1 cellular context compared by ENCODE assay signal in genomic region chr19:6087074-6087506, GRCh38.
TF ChIP-seq lines count a peak whose summit lies in the region.

No MANE protein-coding gene starts in this region.

TF ChIP-seq in K562, 482 proteins besides CTCF, POLR2A, EP300 and RAD21 (continued from another document and continues in another):
- TF ChIP-seq ZNF707 (CRISPR knock-in tag; conservative IDR thresholded peaks at IDR 0.05) (no peak), NR2C2 (CRISPR knock-in tag; IDR thresholded peaks at IDR 0.05) (no peak), NR2C2 (tag; IDR thresholded peaks at IDR 0.05) (peak; percentile 9; the same call in 1 of the 2 replicates), MCM5 (IDR thresholded peaks at IDR 0.05; ENCODE audit: low read depth) (no peak), NR1H2 (CRISPR knock-in tag; IDR thresholded peaks at IDR 0.05) (no peak), SNAPC5 (CRISPR knock-in tag; IDR thresholded peaks at IDR 0.05) (no peak), GABPA (tag; conservative IDR thresholded peaks at IDR 0.05; ENCODE audit: low read depth) (no peak), NELFE (IDR thresholded peaks at IDR 0.05; ENCODE audit: insufficient read depth, insufficient read length) (no peak), MYNN (IDR thresholded peaks at IDR 0.05) (no peak), MYNN (CRISPR knock-in tag; IDR thresholded peaks at IDR 0.05) (no peak), RAD51 (IDR thresholded peaks at IDR 0.05; ENCODE audit: borderline replicate concordance, low read depth) (0 out of 2 replicates have a peak, but pooled peaks have one; percentile 6), NR3C1 (CRISPR knock-in tag; IDR thresholded peaks at IDR 0.05) (no peak), BCOR (IDR thresholded peaks at IDR 0.05) (no peak), E2F4 (CRISPR knock-in tag; IDR thresholded peaks at IDR 0.05; ENCODE audit: low read depth) (no peak), ZNF24 (IDR thresholded peaks at IDR 0.05) (no peak), EZH2 (IDR thresholded peaks at IDR 0.05; ENCODE audit: borderline replicate concordance, low read depth, low read length) (no peak), U2AF1 (optimal IDR thresholded peaks at IDR 0.05; ENCODE audit: low read depth, low read length) (no peak), HMG20B (CRISPR knock-in tag; IDR thresholded peaks at IDR 0.05) (no peak), MEF2A (IDR thresholded peaks at IDR 0.05; ENCODE audit: control insufficient read depth, low read depth, low read length) (no peak), ZNF407 (IDR thresholded peaks at IDR 0.05; ENCODE audit: low read depth) (no peak), ZNF212 (CRISPR knock-in tag; IDR thresholded peaks at IDR 0.05) (no peak), BCLAF1 (IDR thresholded peaks at IDR 0.05; ENCODE audit: borderline replicate concordance in 1 of 2, control insufficient read depth in 1 of 2, low read depth in 2 of 2, low read length in 1 of 2) (no peak), TEAD4 (IDR thresholded peaks at IDR 0.05; ENCODE audit: low read length) (peak; percentile 7; the same call in 1 of the 2 replicates), TEAD4 (CRISPR knock-in tag; IDR thresholded peaks at IDR 0.05; ENCODE audit: borderline replicate concordance) (no peak), HES1 (IDR thresholded peaks at IDR 0.05; ENCODE audit: low read depth) (no peak), EWSR1 (IDR thresholded peaks at IDR 0.05; ENCODE audit: borderline replicate concordance, low read depth, partially characterized antibody) (no peak), ZNF79 (CRISPR knock-in tag; IDR thresholded peaks at IDR 0.05; ENCODE audit: low read depth) (no peak), MTA3 (IDR thresholded peaks at IDR 0.05; ENCODE audit: borderline replicate concordance) (no peak)
- TF ChIP-seq, protein P1, sequence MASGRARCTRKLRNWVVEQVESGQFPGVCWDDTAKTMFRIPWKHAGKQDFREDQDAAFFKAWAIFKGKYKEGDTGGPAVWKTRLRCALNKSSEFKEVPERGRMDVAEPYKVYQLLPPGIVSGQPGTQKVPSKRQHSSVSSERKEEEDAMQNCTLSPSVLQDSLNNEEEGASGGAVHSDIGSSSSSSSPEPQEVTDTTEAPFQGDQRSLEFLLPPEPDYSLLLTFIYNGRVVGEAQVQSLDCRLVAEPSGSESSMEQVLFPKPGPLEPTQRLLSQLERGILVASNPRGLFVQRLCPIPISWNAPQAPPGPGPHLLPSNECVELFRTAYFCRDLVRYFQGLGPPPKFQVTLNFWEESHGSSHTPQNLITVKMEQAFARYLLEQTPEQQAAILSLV (tag; IDR thresholded peaks at IDR 0.05) = no peak
- TF ChIP-seq, protein P2, sequence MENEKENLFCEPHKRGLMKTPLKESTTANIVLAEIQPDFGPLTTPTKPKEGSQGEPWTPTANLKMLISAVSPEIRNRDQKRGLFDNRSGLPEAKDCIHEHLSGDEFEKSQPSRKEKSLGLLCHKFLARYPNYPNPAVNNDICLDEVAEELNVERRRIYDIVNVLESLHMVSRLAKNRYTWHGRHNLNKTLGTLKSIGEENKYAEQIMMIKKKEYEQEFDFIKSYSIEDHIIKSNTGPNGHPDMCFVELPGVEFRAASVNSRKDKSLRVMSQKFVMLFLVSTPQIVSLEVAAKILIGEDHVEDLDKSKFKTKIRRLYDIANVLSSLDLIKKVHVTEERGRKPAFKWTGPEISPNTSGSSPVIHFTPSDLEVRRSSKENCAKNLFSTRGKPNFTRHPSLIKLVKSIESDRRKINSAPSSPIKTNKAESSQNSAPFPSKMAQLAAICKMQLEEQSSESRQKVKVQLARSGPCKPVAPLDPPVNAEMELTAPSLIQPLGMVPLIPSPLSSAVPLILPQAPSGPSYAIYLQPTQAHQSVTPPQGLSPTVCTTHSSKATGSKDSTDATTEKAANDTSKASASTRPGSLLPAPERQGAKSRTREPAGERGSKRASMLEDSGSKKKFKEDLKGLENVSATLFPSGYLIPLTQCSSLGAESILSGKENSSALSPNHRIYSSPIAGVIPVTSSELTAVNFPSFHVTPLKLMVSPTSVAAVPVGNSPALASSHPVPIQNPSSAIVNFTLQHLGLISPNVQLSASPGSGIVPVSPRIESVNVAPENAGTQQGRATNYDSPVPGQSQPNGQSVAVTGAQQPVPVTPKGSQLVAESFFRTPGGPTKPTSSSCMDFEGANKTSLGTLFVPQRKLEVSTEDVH (IDR thresholded peaks at IDR 0.05; ENCODE audit: low read depth, partially characterized antibody) = no peak
- TF ChIP-seq, protein P3, sequence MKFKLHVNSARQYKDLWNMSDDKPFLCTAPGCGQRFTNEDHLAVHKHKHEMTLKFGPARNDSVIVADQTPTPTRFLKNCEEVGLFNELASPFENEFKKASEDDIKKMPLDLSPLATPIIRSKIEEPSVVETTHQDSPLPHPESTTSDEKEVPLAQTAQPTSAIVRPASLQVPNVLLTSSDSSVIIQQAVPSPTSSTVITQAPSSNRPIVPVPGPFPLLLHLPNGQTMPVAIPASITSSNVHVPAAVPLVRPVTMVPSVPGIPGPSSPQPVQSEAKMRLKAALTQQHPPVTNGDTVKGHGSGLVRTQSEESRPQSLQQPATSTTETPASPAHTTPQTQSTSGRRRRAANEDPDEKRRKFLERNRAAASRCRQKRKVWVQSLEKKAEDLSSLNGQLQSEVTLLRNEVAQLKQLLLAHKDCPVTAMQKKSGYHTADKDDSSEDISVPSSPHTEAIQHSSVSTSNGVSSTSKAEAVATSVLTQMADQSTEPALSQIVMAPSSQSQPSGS (CRISPR knock-in tag; IDR thresholded peaks at IDR 0.05) = no peak
- TF ChIP-seq, protein P4, sequence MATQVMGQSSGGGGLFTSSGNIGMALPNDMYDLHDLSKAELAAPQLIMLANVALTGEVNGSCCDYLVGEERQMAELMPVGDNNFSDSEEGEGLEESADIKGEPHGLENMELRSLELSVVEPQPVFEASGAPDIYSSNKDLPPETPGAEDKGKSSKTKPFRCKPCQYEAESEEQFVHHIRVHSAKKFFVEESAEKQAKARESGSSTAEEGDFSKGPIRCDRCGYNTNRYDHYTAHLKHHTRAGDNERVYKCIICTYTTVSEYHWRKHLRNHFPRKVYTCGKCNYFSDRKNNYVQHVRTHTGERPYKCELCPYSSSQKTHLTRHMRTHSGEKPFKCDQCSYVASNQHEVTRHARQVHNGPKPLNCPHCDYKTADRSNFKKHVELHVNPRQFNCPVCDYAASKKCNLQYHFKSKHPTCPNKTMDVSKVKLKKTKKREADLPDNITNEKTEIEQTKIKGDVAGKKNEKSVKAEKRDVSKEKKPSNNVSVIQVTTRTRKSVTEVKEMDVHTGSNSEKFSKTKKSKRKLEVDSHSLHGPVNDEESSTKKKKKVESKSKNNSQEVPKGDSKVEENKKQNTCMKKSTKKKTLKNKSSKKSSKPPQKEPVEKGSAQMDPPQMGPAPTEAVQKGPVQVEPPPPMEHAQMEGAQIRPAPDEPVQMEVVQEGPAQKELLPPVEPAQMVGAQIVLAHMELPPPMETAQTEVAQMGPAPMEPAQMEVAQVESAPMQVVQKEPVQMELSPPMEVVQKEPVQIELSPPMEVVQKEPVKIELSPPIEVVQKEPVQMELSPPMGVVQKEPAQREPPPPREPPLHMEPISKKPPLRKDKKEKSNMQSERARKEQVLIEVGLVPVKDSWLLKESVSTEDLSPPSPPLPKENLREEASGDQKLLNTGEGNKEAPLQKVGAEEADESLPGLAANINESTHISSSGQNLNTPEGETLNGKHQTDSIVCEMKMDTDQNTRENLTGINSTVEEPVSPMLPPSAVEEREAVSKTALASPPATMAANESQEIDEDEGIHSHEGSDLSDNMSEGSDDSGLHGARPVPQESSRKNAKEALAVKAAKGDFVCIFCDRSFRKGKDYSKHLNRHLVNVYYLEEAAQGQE (CRISPR knock-in tag; IDR thresholded peaks at IDR 0.05; ENCODE audit: low read depth) = no peak
- TF ChIP-seq, protein P5, sequence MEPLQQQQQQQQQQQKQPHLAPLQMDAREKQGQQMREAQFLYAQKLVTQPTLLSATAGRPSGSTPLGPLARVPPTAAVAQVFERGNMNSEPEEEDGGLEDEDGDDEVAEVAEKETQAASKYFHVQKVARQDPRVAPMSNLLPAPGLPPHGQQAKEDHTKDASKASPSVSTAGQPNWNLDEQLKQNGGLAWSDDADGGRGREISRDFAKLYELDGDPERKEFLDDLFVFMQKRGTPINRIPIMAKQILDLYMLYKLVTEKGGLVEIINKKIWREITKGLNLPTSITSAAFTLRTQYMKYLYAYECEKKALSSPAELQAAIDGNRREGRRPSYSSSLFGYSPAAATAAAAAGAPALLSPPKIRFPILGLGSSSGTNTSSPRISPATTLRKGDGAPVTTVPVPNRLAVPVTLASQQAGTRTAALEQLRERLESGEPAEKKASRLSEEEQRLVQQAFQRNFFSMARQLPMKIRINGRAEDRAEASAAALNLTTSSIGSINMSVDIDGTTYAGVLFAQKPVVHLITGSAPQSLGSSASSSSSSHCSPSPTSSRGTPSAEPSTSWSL (CRISPR knock-in tag; IDR thresholded peaks at IDR 0.05; ENCODE audit: borderline replicate concordance) = no peak
